Comparison of ENCODE assay signal across 8 cellular contexts in the genomic region with DNA sequence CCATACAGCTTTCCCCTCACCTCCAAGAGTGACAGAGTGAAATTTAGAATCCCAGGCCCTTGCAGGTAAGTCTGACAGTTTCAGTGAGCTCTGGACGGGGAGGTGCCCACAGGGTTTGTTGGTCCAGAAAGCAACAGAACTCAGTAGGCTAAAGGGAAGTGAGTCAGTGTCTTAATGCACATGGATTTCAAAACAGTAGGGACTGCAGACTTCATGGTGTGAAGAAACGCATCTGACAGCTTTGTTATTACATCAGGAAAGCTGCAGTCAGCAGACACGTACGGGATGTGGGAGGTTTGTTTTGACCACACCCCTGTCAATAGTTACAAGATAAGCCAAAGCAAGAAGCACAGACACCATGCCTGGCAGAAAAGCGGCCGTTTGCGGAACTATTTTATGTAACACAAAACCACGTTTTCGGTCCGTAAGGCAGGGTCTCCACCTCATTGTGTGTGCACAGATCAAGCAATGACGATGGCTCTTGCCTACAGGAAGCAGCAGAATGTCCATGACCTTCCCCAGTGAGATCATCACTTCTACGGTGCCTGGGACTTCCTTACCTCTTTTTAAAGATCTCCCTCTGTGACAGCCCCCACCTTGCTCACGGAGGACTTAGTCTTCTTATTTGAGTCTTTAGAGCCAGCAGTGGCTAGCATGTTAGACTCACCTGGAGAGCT. TPM values are rescaled to one million over a fixed set of nuclear protein-coding genes. Genes with fewer than 3 reads are reported as not detected.
A peak's percentile ranks its signal among the peaks of the same experiment; 100 is the strongest.
DNase-seq lines count a peak whose midpoint lies in the region; ATAC-seq and TF ChIP-seq lines count a peak whose summit lies in the region.

No MANE protein-coding gene starts in this region.

- ATAC-seq in HG02623 (IDR thresholded peaks at IDR 0.05; ENCODE audit: unreplicated experiment), result peak; percentile 50

- TF ChIP-seq EP300 in sigmoid colon (IDR thresholded peaks at IDR 0.05), result peak in 3 of 4 donors; percentile 35 to 74 (median 68)

- H3K27me3 ChIP-seq in PC-9 (ENCODE audit: insufficient read depth, low read depth) (no peaks in the 10 kb centered on the region), sigmoid colon (no peaks in the 10 kb centered on the region)

- DNase-seq in CMK (ENCODE audit: low read depth) (peak; percentile 93), PC-9 (peak; percentile 73 to 100), glomerular endothelial cell (ENCODE audit: extremely low read depth, low read depth, low spot score) (peak; percentile 92), sigmoid colon (peak; percentile 85), NCI-H1436 treated with DMSO at 0.1 percent for 48 hours (lab: John Stamatoyannopoulos, UW) (no peak), NCI-H524 (lab: John Stamatoyannopoulos, UW) (no peak)
- DNase-seq in activated T-helper 1 cell treated with anti-CD3 and anti-CD28 coated beads, Interleukin-2, amount 50 U/mL, for 16 hours (ENCODE audit: low read depth in 1 of 2, low spot score in 1 of 2), result peak; percentile 44 to 51

- peak overlapping the region; percentile 22; the same call in 1 of the 2 replicates for H3K4me3 ChIP-seq in PC-9
- no peak overlapping the region for H3K4me3 ChIP-seq in sigmoid colon

- peak overlapping the region; percentile 72 for H3K4me2 ChIP-seq in PC-9

- H3K79me2 ChIP-seq in PC-9 (ENCODE audit: low read depth), result no peaks in the 10 kb centered on the region

- intact Hi-C loops in PC-9 (cut with micrococcal nuclease; ENCODE audit: unreplicated experiment) (loop anchor here (1.0 kb wide), 5 partner anchors 12 to 58 kb away; a partner anchor contains a TSS), sigmoid colon (cut with DNase I) (no loop called here)

- H3K4me1 ChIP-seq in PC-9 (replicated peaks; ENCODE audit: insufficient read depth) (peaks cover 36% of the 10 kb centered on the region), sigmoid colon (no peaks in the 10 kb centered on the region)

- no TSS peak for BruUV-seq in PC-9 (replicated peaks; lab: Mats Ljungman, UMichigan)

- no peaks in the 10 kb centered on the region for H3K9me2 ChIP-seq in PC-9 (ENCODE audit: insufficient read depth)

- TF ChIP-seq CTCF in PC-9 (conservative IDR thresholded peaks at IDR 0.05) (no peak), sigmoid colon (IDR thresholded peaks at IDR 0.05) (no peak)

- 2 to 12% methylated on average over 13 of the region's 13 CpGs for WGBS in sigmoid colon, 2 donors

- TF ChIP-seq POLR2A in sigmoid colon (IDR thresholded peaks at IDR 0.05), result peak in 1 of 2 donors; percentile 32

- H3K27ac ChIP-seq in PC-9 (peak overlapping the region; percentile 89), sigmoid colon (peak overlapping the region in 3 of 4 donors; percentile 28 to 68 (median 50))

- H2AFZ ChIP-seq in PC-9, result no peak overlapping the region

- POLR2A ChIA-PET in PC-9 (lab: Charles Lee; ENCODE audit: unreplicated experiment), result interaction anchor here (0.6 to 1.0 kb wide), 6 partner anchors 12 to 639 kb away, joined by 3 to 6 read pairs (median 4); a partner anchor contains a TSS

- CTCF ChIA-PET in PC-9 (lab: Charles Lee), result interaction anchor here (0.8 kb wide), 1 partner anchor 55 kb away, joined by 9 read pairs; no protein-coding TSS in a partner anchor

- H3K9me3 ChIP-seq in PC-9 (ENCODE audit: insufficient read depth, low read depth), result peaks cover 15% of the 10 kb centered on the region
- peaks cover 0 to 3% (median 1%) of the 10 kb centered on the region in 4 donors for H3K9me3 ChIP-seq in sigmoid colon

- H3K36me3 ChIP-seq in PC-9 (ENCODE audit: low read depth) (no peaks in the 10 kb centered on the region), sigmoid colon (no peaks in the 10 kb centered on the region)

- H3F3A ChIP-seq in PC-9 (ENCODE audit: insufficient read depth, low read depth), result peaks cover 42% of the 10 kb centered on the region

- no peaks in the 10 kb centered on the region for H4K20me1 ChIP-seq in PC-9 (ENCODE audit: insufficient read depth)

RNA-seq across cellular contexts. Expression of a gene that starts 58.1 kb away (rescaled TPM):
- total RNA-seq in PC-9 (2021) (6,804 and 8,986 TPM in 2 replicates), glomerular endothelial cell (1,824 and 2,194 TPM in 2 replicates), sigmoid colon (1,000 to 10,000 TPM; 1,709 to 2,375 (median 1,954) TPM)
- over 10,000 TPM in 2 of 3 donors, 1,000 to 10,000 TPM in 1; 6,007 to 20,022 (median 13,142) TPM for polyA plus RNA-seq in sigmoid colon

Comparison
In these comparisons a context has a peak if more than half of its experiments do, and no peak if none do; other contexts are left out.
1. DNase-seq: peak in CMK (single experiment), PC-9 (2 of 2), activated T-helper 1 cell treated with anti-CD3 and anti-CD28 coated beads, Interleukin-2, amount 50 U/mL, for 16 hours (2 of 2), glomerular endothelial cell (single experiment) and sigmoid colon (single experiment); none in NCI-H1436 treated with DMSO at 0.1 percent for 48 hours (single experiment) and NCI-H524 (0 of 2).